Comparison of ENCODE assay signal across 22 cellular contexts in the genomic region with DNA sequence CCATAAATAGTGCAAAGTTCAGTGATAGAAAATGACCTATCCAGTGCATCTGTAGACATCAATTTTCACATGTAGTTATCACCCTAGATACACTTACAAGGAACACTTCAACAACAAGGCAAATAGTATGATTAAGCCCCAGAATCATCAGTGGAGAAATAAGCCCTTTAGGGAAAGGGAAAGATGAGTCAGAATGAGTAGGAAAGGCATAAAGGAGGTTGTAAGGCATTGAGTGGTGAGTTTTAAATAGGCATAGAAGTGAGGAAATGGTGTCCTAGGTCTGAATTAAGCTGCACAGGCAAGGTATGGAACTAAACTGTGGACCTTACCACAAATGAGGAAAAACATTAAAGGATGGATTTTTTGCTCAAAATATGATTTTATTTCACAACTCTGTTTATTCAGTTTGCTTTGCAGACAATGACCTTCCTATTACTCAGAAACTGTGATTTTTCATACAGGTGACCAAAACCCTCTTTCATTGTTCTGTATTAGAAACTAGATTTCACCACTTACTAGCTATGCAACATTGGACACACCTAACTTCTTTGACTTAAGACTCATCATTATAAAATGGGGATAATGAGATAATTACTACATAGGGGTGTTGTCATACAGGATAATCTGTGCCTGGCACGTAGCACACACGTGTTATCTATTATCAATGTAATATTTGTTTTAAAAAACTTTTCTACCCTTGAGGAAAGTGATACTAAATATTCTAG. TPM values are rescaled to one million over a fixed set of nuclear protein-coding genes. Genes with fewer than 3 reads are reported as not detected.
DNase-seq lines count a peak whose midpoint lies in the region; ATAC-seq, FAIRE-seq and TF ChIP-seq lines count a peak whose summit lies in the region.
"Had no signal": no experiment of that assay in that cellular context is flagged by ENCODE, and none has a peak within 500 bp of the region (broad histone marks: within the 10 kb centered on the region; RNA-seq: fewer than 3 reads in every experiment).

No MANE protein-coding gene starts in this region.

- H2AFZ ChIP-seq in endothelial cell of umbilical vein (ENCODE audit: low read depth, low read length), result no peak overlapping the region
- no peak overlapping the region for H2AFZ ChIP-seq in SK-N-SH (ENCODE audit: low read depth)

- 42% methylated on average over 2 of the region's 2 CpGs for WGBS in SK-N-SH (ENCODE audit: low lambda C conversion rate)

- H3K4me1 ChIP-seq in endothelial cell of umbilical vein (ENCODE audit: control insufficient read depth, extremely low read depth, insufficient read depth, low read length) (no peaks in the 10 kb centered on the region), left lung (no peaks in the 10 kb centered on the region), SK-N-SH (ENCODE audit: control insufficient read depth in 1 of 2, insufficient read depth in 2 of 2, low read depth in 1 of 2, low read length in 1 of 2) (peaks cover 0 to 8% of the 10 kb centered on the region in 2 experiments; a peak in 2 of 4 replicates)
- H3K4me1 ChIP-seq: esophagus squamous epithelium, testis had no signal

- no peaks in the 10 kb centered on the region for H3K9me3 ChIP-seq in endothelial cell of umbilical vein (replicated peaks; ENCODE audit: control insufficient read depth, insufficient read depth, low read length)
- no peaks in the 10 kb centered on the region for H3K9me3 ChIP-seq in left lung
- H3K9me3 ChIP-seq in SK-N-SH, result no peaks in the 10 kb centered on the region
- H3K9me3 ChIP-seq: esophagus squamous epithelium, left ventricle myocardium inferior, testis had no signal

- H4K20me1 ChIP-seq in endothelial cell of umbilical vein (replicated peaks; ENCODE audit: control insufficient read depth, extremely low read depth, insufficient read depth, low read length) (no peaks in the 10 kb centered on the region), SK-N-SH (ENCODE audit: insufficient read depth) (no peaks in the 10 kb centered on the region)

- H3K4me2 ChIP-seq in endothelial cell of umbilical vein (ENCODE audit: insufficient read depth, low read length) (no peak overlapping the region), SK-N-SH (no peak overlapping the region)

- H3K79me2 ChIP-seq in endothelial cell of umbilical vein (ENCODE audit: control insufficient read depth, insufficient read depth, low read length) (no peaks in the 10 kb centered on the region), SK-N-SH (ENCODE audit: insufficient read depth) (no peaks in the 10 kb centered on the region)

- H3K9me1 ChIP-seq in endothelial cell of umbilical vein (replicated peaks; ENCODE audit: control insufficient read depth, extremely low read depth, insufficient read depth, low read length), result no peaks in the 10 kb centered on the region

- peak; percentile 72 for FAIRE-seq in endothelial cell of umbilical vein (lab: Jason Lieb, UNC)
- FAIRE-seq: HepG2 had no signal

- H3K36me3 ChIP-seq in endothelial cell of umbilical vein (ENCODE audit: control insufficient read depth in 2 of 2, extremely low read depth in 1 of 2, insufficient read depth in 2 of 2, low read length in 2 of 2) (no peaks in the 10 kb centered on the region), left lung (no peaks in the 10 kb centered on the region), SK-N-SH (replicated peaks in 1 of 2; ENCODE audit: control insufficient read depth in 1 of 2, insufficient read depth in 2 of 2, low read length in 1 of 2) (no peaks in the 10 kb centered on the region)
- H3K36me3 ChIP-seq: esophagus squamous epithelium, left ventricle myocardium inferior, WERI-Rb-1 had no signal

- H3F3A ChIP-seq in SK-N-SH (replicated peaks; ENCODE audit: insufficient read depth), result no peaks in the 10 kb centered on the region

- dilution Hi-C loops in endothelial cell of umbilical vein (cut with MboI; ENCODE audit: extremely low pct_ligation_motif_present, low sequenced_read_pairs), result no loop called here

- TF ChIP-seq RAD21 in SK-N-SH (IDR thresholded peaks at IDR 0.05; ENCODE audit: low read length), result no peak

- ATAC-seq in left lung (peak; percentile 26), GM18505 (IDR thresholded peaks at IDR 0.05; ENCODE audit: unreplicated experiment) (no peak)
- no peak for ATAC-seq in activated naive CD4-positive, alpha-beta T cell treated with anti-CD3 and anti-CD28 coated beads, Interleukin-2, amount 50 U/mL, for 72 hours
- ATAC-seq: HepG2, Right ventricle myocardium inferior, sciatic nerve had no signal

- DNase-seq in ELR (ENCODE audit: low read depth), result peak; percentile 74
- DNase-seq in NCI-H460 (ENCODE audit: extremely low read depth, low read depth), result peak; percentile 8
- DNase-seq in endothelial cell of umbilical vein (ENCODE audit: low read depth, low spot score), result peak; percentile 51
- no peak for DNase-seq in left lung
- no peak for DNase-seq in activated naive CD4-positive, alpha-beta T cell treated with anti-CD3 and anti-CD28 coated beads, Interleukin-2, amount 50 U/mL, for 72 hours (ENCODE audit: low spot score in 2 of 2)
- DNase-seq in SK-N-SH, result no peak
- no peak for DNase-seq in amygdala (lab: John Stamatoyannopoulos, UW)
- DNase-seq: activated CD4-positive, alpha-beta memory T cell treated with anti-CD3 and anti-CD28 coated beads, Interleukin-2, amount 10 ng/mL, durations not matched to agents 7 days and 5 days; aorta; Calu3; esophagus squamous epithelium; left ventricle myocardium inferior; NCI-H2107; NCI-H748 treated with DMSO at 0.1 percent for 48 hours; stimulated activated CD4-positive, alpha-beta T cell treated with anti-CD3 and anti-CD28 coated beads, Interleukin-4, amount 100 ng/mL, for 1 hour; T-helper 1 cell; testis; WERI-Rb-1 had no signal

- POLR2A ChIA-PET in endothelial cell of umbilical vein (lab: Charles Lee) (no interaction called here), SK-N-SH (lab: Yijun Ruan, JAX) (no interaction called here)

- TF ChIP-seq POLR2A in endothelial cell of umbilical vein (IDR thresholded peaks at IDR 0.05; ENCODE audit: low read depth, low read length), result no peak
- TF ChIP-seq POLR2A in GM18505 (IDR thresholded peaks at IDR 0.05; ENCODE audit: borderline replicate concordance, extremely low read depth, insufficient read depth, insufficient read length), result no peak

- BruUV-seq in endothelial cell of umbilical vein (replicated peaks; lab: Mats Ljungman, UMichigan), result no TSS peak

- H3K27ac ChIP-seq in endothelial cell of umbilical vein (ENCODE audit: insufficient read depth, low read depth, low read length) (no peak overlapping the region), left lung (no peak overlapping the region), SK-N-SH (ENCODE audit: low read depth in 2 of 2, low read length in 1 of 2) (no peak overlapping the region)
- H3K27ac ChIP-seq: esophagus squamous epithelium, left ventricle myocardium inferior, testis, WERI-Rb-1 had no signal

- TF ChIP-seq CTCF in endothelial cell of umbilical vein (IDR thresholded peaks at IDR 0.05; ENCODE audit: extremely low read depth in 1 of 2, insufficient read depth in 1 of 2, low read depth in 1 of 2, low read length in 2 of 2), result no peak
- no peak for TF ChIP-seq CTCF in left lung (IDR thresholded peaks at IDR 0.05)
- no peak for TF ChIP-seq CTCF in SK-N-SH (IDR thresholded peaks at IDR 0.05)

- no peaks in the 10 kb centered on the region for H3K27me3 ChIP-seq in endothelial cell of umbilical vein (ENCODE audit: control insufficient read depth in 2 of 2, insufficient read depth in 2 of 2, low read length in 2 of 2)
- no peaks in the 10 kb centered on the region for H3K27me3 ChIP-seq in left lung
- H3K27me3 ChIP-seq in SK-N-SH (ENCODE audit: insufficient read depth), result no peaks in the 10 kb centered on the region
- H3K27me3 ChIP-seq: esophagus squamous epithelium, testis had no signal

- H3K36me3 Mint-ChIP-seq in activated naive CD4-positive, alpha-beta T cell treated with anti-CD3 and anti-CD28 coated beads, Interleukin-2, amount 50 U/mL, for 72 hours, result no peaks in the 10 kb centered on the region

- H3K9me3 Mint-ChIP-seq in activated naive CD4-positive, alpha-beta T cell treated with anti-CD3 and anti-CD28 coated beads, Interleukin-2, amount 50 U/mL, for 72 hours, result peaks cover 0 to 5% of the 10 kb centered on the region in 2 donors
- H3K9me3 Mint-ChIP-seq: activated CD4-positive, alpha-beta memory T cell treated with anti-CD3 and anti-CD28 coated beads, Interleukin-2, amount 10 ng/mL, durations not matched to agents 7 days and 5 days had no signal

- CTCF ChIA-PET in endothelial cell of umbilical vein (lab: Charles Lee) (no interaction called here), SK-N-SH (lab: Yijun Ruan, JAX) (interaction anchor here (1.5 kb wide), 1 partner anchor 30 kb away, joined by 6 read pairs; no protein-coding TSS in a partner anchor)

- no peak overlapping the region for H3K4me3 ChIP-seq in endothelial cell of umbilical vein (replicated peaks in 1 of 3; ENCODE audit: insufficient read depth in 1 of 3, low read depth in 1 of 3, low read length in 3 of 3)
- H3K4me3 ChIP-seq in left lung, result no peak overlapping the region
- H3K4me3 ChIP-seq in SK-N-SH (ENCODE audit: low read depth in 2 of 2, low read length in 1 of 2), result no peak overlapping the region
- H3K4me3 ChIP-seq: esophagus squamous epithelium, left ventricle myocardium inferior, testis had no signal

- no peaks in the 10 kb centered on the region for H3K9me2 ChIP-seq in SK-N-SH

- H3K9ac ChIP-seq in endothelial cell of umbilical vein (replicated peaks; ENCODE audit: extremely low read depth, insufficient read depth, low read length), result no peak overlapping the region
- H3K9ac ChIP-seq in SK-N-SH, result no peak overlapping the region

- intact Hi-C loops in endothelial cell of umbilical vein (cut with micrococcal nuclease) (no loop called here), left lung (cut with DNase I) (no loop called here)

- TF ChIP-seq EP300 in SK-N-SH (IDR thresholded peaks at IDR 0.05; ENCODE audit: borderline replicate concordance in 1 of 2, low read depth in 1 of 2, low read length in 1 of 2), result no peak

- no peak overlapping the region for H3K27ac Mint-ChIP-seq in activated naive CD4-positive, alpha-beta T cell treated with anti-CD3 and anti-CD28 coated beads, Interleukin-2, amount 50 U/mL, for 72 hours
- H3K27ac Mint-ChIP-seq: activated CD4-positive, alpha-beta memory T cell treated with anti-CD3 and anti-CD28 coated beads, Interleukin-2, amount 10 ng/mL, durations not matched to agents 7 days and 5 days had no signal

RNA-seq across cellular contexts. Expression of gene MAP9, which starts 57.0 kb away (rescaled TPM):
- 13.0 and 13.8 TPM in 2 replicates for total RNA-seq in NCI-H460 (2014; rRNA removed; shearing (Covaris generic))
- 8.0 and 10.6 TPM in 2 replicates for polyA plus RNA-seq in NCI-H460 (2014; cell fraction: nucleus; rRNA removed)
- total RNA-seq in endothelial cell of umbilical vein, result 1.1 and 1.3 TPM in 2 replicates
- polyA plus RNA-seq in endothelial cell of umbilical vein, result 0.06 and 0.17 TPM in 2 replicates
- 0.14 and 0.16 TPM in 2 replicates for polyA plus RNA-seq in endothelial cell of umbilical vein (2011; cell fraction: cytosol; rRNA removed)
- 0.39 and 0.59 TPM in 2 replicates for polyA plus RNA-seq in endothelial cell of umbilical vein (2011; cell fraction: nucleus; rRNA removed)
- 0.10 and 0.19 TPM in 2 replicates for polyA plus RNA-seq in endothelial cell of umbilical vein (2012)
- polyA minus RNA-seq in endothelial cell of umbilical vein, result 0.19 and 0.39 TPM in 2 replicates
- polyA minus RNA-seq in endothelial cell of umbilical vein (2011; cell fraction: cytosol; rRNA and poly(A)+ RNA removed), result not detected
- polyA minus RNA-seq in endothelial cell of umbilical vein (2011; cell fraction: nucleus; rRNA and poly(A)+ RNA removed), result 1.3 and 2.4 TPM in 2 replicates
- total RNA-seq in left lung, result 10 to 100 TPM; 12.2 to 20.7 TPM
- 1 to 10 TPM; 6.5 to 6.9 TPM for total RNA-seq in activated naive CD4-positive, alpha-beta T cell treated with anti-CD3 and anti-CD28 coated beads, Interleukin-2, amount 50 U/mL, for 72 hours
- polyA plus RNA-seq in SK-N-SH (2012; rRNA removed), result 4.1 and 6.4 TPM in 2 replicates
- 7.8 and 8.7 TPM in 2 replicates for polyA plus RNA-seq in SK-N-SH (2012; cell fraction: cytosol; rRNA removed)
- polyA plus RNA-seq in SK-N-SH (2012; cell fraction: nucleus; rRNA removed), result 3.7 and 7.5 TPM in 2 replicates
- total RNA-seq: HepG2 had no signal
- polyA plus RNA-seq: HepG2 had no signal

Comparison
In these comparisons a context has a peak if more than half of its experiments do, and no peak if none do; other contexts are left out.
1. DNase-seq: peak in ELR (single experiment), NCI-H460 (single experiment) and endothelial cell of umbilical vein (single experiment); none in left lung (0 of 2), activated naive CD4-positive, alpha-beta T cell treated with anti-CD3 and anti-CD28 coated beads, Interleukin-2, amount 50 U/mL, for 72 hours (0 of 2), SK-N-SH (single experiment) and amygdala (0 of 56).